13 cellular contexts compared by ENCODE assay signal in genomic region chr7:37921876-37922275, GRCh38. TPM values are rescaled to one million over a fixed set of nuclear protein-coding genes. Genes with fewer than 3 reads are reported as not detected.
DNase-seq lines count a peak whose midpoint lies in the region; ATAC-seq and TF ChIP-seq lines count a peak whose summit lies in the region.
"Had no signal": no experiment of that assay in that cellular context is flagged by ENCODE, and none has a peak within 500 bp of the region (broad histone marks: within the 10 kb centered on the region; RNA-seq: fewer than 3 reads in every experiment).

No MANE protein-coding gene starts in this region.

- H3K9me2 ChIP-seq in neural cell (ENCODE audit: insufficient read depth, low read length): no peaks in the 10 kb centered on the region

- H3K4me2 ChIP-seq in neural cell (ENCODE audit: low read length): no peak overlapping the region

- H3K27me3 ChIP-seq in BE2C: peaks cover 21% of the 10 kb centered on the region
- H3K27me3 ChIP-seq in endocrine pancreas (ENCODE audit: control insufficient read depth, insufficient read depth, low read length): no peaks in the 10 kb centered on the region
- H3K27me3 ChIP-seq in neural cell (ENCODE audit: insufficient read depth, low read depth, low read length): peaks cover 53% of the 10 kb centered on the region

- peaks cover 57% of the 10 kb centered on the region for H3K27me3 Mint-ChIP-seq in activated CD4-positive, alpha-beta memory T cell treated with anti-CD3 and anti-CD28 coated beads, Interleukin-2, amount 10 ng/mL, durations not matched to agents 7 days and 5 days

- no peak overlapping the region for H2AFZ ChIP-seq in neural cell (ENCODE audit: low read depth, low read length)

- CTCF ChIA-PET in activated CD4-positive, alpha-beta memory T cell treated with anti-CD3 and anti-CD28 coated beads, Interleukin-2, amount 10 ng/mL, durations not matched to agents 7 days and 5 days (lab: Charles Lee): no interaction called here

- no peaks in the 10 kb centered on the region for H4K20me1 ChIP-seq in neural cell (ENCODE audit: insufficient read depth)

- no peak for ATAC-seq in GM19452 (IDR thresholded peaks at IDR 0.05; ENCODE audit: unreplicated experiment)

- H3K27ac Mint-ChIP-seq in activated CD4-positive, alpha-beta memory T cell treated with anti-CD3 and anti-CD28 coated beads, Interleukin-2, amount 10 ng/mL, durations not matched to agents 7 days and 5 days: no peak overlapping the region

- H3K4me3 ChIP-seq in BE2C (ENCODE audit: low read depth, low read length) (peak overlapping the region; percentile 65; the same call in 1 of the 2 replicates), endocrine pancreas (ENCODE audit: control insufficient read depth, insufficient read depth, low read length) (peak overlapping the region; percentile 62), neural cell (ENCODE audit: low read length) (peak overlapping the region; percentile 72)

- TF ChIP-seq EP300 in neural cell (conservative IDR thresholded peaks at IDR 0.05; ENCODE audit: poor library complexity, severe bottlenecking): no peak

- no peak for TF ChIP-seq RAD21 in neural cell (conservative IDR thresholded peaks at IDR 0.05)

- H3K9me3 ChIP-seq in BE2C (no peaks in the 10 kb centered on the region), KOPT-K1 (ENCODE audit: insufficient read depth, low read length, poor library complexity, severe bottlenecking) (peaks cover 22% of the 10 kb centered on the region), endocrine pancreas (ENCODE audit: control insufficient read depth, low read length) (no peaks in the 10 kb centered on the region), neural cell (ENCODE audit: low read length) (no peaks in the 10 kb centered on the region)

- no peaks in the 10 kb centered on the region for H3F3A ChIP-seq in neural cell (ENCODE audit: insufficient read depth, low read length, poor library complexity, severe bottlenecking)

- TF ChIP-seq CTCF in BE2C (IDR thresholded peaks at IDR 0.05; ENCODE audit: low read depth, low read length) (no peak), neural cell (IDR thresholded peaks at IDR 0.05; ENCODE audit: poor library complexity, severe bottlenecking) (no peak)

- no peak overlapping the region for H3K9ac ChIP-seq in endocrine pancreas (ENCODE audit: control insufficient read depth, insufficient read depth, low read length)
- H3K9ac ChIP-seq in neural cell (ENCODE audit: low read length): no peak overlapping the region

- H3K9me3 Mint-ChIP-seq in activated CD4-positive, alpha-beta memory T cell treated with anti-CD3 and anti-CD28 coated beads, Interleukin-2, amount 10 ng/mL, durations not matched to agents 7 days and 5 days: no peaks in the 10 kb centered on the region

- H3K27ac ChIP-seq in KOPT-K1 (ENCODE audit: low read depth, low read length, poor library complexity, severe bottlenecking) (peak overlapping the region; percentile 74), neural cell (ENCODE audit: low read length) (no peak overlapping the region)

- no peaks in the 10 kb centered on the region for H3K36me3 Mint-ChIP-seq in activated CD4-positive, alpha-beta memory T cell treated with anti-CD3 and anti-CD28 coated beads, Interleukin-2, amount 10 ng/mL, durations not matched to agents 7 days and 5 days (ENCODE audit: low read depth)

- no peaks in the 10 kb centered on the region for H3K4me1 ChIP-seq in BE2C
- H3K4me1 ChIP-seq in endocrine pancreas (ENCODE audit: control insufficient read depth, insufficient read depth, low read length): peaks cover 6% of the 10 kb centered on the region

- no peak overlapping the region for H3K4me3 Mint-ChIP-seq in activated CD4-positive, alpha-beta memory T cell treated with anti-CD3 and anti-CD28 coated beads, Interleukin-2, amount 10 ng/mL, durations not matched to agents 7 days and 5 days

- DNase-seq in BE2C (no peak), cortex of kidney (lab: John Stamatoyannopoulos, UW) (no peak)
- DNase-seq in activated CD4-positive, alpha-beta memory T cell treated with anti-CD3 and anti-CD28 coated beads, Interleukin-2, amount 10 ng/mL, durations not matched to agents 7 days and 5 days: no peak
- DNase-seq in activated effector memory CD4-positive, alpha-beta T cell treated with Interleukin-2 at 50 U/mL for 16 hours: no peak
- DNase-seq: central memory CD4-positive, alpha-beta T cell; HCEC 1CT; NCI-H2029 treated with DMSO at 0.1 percent for 48 hours had no signal

- H3K4me1 Mint-ChIP-seq in activated CD4-positive, alpha-beta memory T cell treated with anti-CD3 and anti-CD28 coated beads, Interleukin-2, amount 10 ng/mL, durations not matched to agents 7 days and 5 days: peaks cover 12% of the 10 kb centered on the region

- H3K79me2 ChIP-seq in neural cell (replicated peaks; ENCODE audit: insufficient read depth, low read length): no peaks in the 10 kb centered on the region

- H3K36me3 ChIP-seq in BE2C (no peaks in the 10 kb centered on the region), KOPT-K1 (ENCODE audit: insufficient read depth, low read length) (0 out of 2 replicates have a peak, but pooled peaks cover 12% of the 10 kb centered on the region), endocrine pancreas (ENCODE audit: control insufficient read depth, insufficient read depth, low read length) (no peaks in the 10 kb centered on the region), neural cell (ENCODE audit: insufficient read depth, low read length) (no peaks in the 10 kb centered on the region)
- H3K36me3 ChIP-seq: SJSA1 had no signal

- POLR2A ChIA-PET in activated CD4-positive, alpha-beta memory T cell treated with anti-CD3 and anti-CD28 coated beads, Interleukin-2, amount 10 ng/mL, durations not matched to agents 7 days and 5 days (lab: Charles Lee): no interaction called here

TF ChIP-seq in neural cell, 6 proteins besides CTCF, POLR2A, EP300 and RAD21:
- no peak for TF ChIP-seq SMC3 (conservative IDR thresholded peaks at IDR 0.05; ENCODE audit: poor library complexity)
- no peak for TF ChIP-seq EZH2 (IDR thresholded peaks at IDR 0.05; ENCODE audit: borderline replicate concordance, insufficient read depth, low read length, poor library complexity, severe bottlenecking)
- no peak for TF ChIP-seq TAF1 (IDR thresholded peaks at IDR 0.05; ENCODE audit: low read depth)
- no peak for TF ChIP-seq POLR2AphosphoS5 (IDR thresholded peaks at IDR 0.05)
- no peak for TF ChIP-seq MXI1 (conservative IDR thresholded peaks at IDR 0.05; ENCODE audit: poor library complexity, severe bottlenecking)
- no peak for TF ChIP-seq REST (IDR thresholded peaks at IDR 0.05; ENCODE audit: borderline replicate concordance)

RNA-seq across cellular contexts. Expression of gene EPDR1, which starts 1.4 kb away (rescaled TPM):
- 4.5 TPM for polyA plus RNA-seq in BE2C (2012; ENCODE audit: insufficient read depth, insufficient read length, low read depth)
- 0.10 and 1.7 TPM in 2 replicates for polyA plus RNA-seq in neural cell
- 2.7 TPM in 2 replicates for polyA minus RNA-seq in neural cell
- total RNA-seq in activated CD4-positive, alpha-beta memory T cell treated with anti-CD3 and anti-CD28 coated beads, Interleukin-2, amount 10 ng/mL, durations not matched to agents 7 days and 5 days: under 1 TPM; 0.18 to 0.35 TPM

RNA-seq across cellular contexts. Expression of gene SFRP4, which starts 5.3 kb away (rescaled TPM):
- not detected for polyA plus RNA-seq in BE2C (2012; ENCODE audit: insufficient read depth, insufficient read length, low read depth)
- polyA plus RNA-seq in neural cell: not detected in 2 replicates
- polyA minus RNA-seq in neural cell: not detected in 2 replicates
- total RNA-seq in activated CD4-positive, alpha-beta memory T cell treated with anti-CD3 and anti-CD28 coated beads, Interleukin-2, amount 10 ng/mL, durations not matched to agents 7 days and 5 days: not detected
- total RNA-seq: pulmonary artery endothelial cell, SJSA1 had no signal
